Comparison of ENCODE assay signal across 8 cellular contexts in the genomic region with DNA sequence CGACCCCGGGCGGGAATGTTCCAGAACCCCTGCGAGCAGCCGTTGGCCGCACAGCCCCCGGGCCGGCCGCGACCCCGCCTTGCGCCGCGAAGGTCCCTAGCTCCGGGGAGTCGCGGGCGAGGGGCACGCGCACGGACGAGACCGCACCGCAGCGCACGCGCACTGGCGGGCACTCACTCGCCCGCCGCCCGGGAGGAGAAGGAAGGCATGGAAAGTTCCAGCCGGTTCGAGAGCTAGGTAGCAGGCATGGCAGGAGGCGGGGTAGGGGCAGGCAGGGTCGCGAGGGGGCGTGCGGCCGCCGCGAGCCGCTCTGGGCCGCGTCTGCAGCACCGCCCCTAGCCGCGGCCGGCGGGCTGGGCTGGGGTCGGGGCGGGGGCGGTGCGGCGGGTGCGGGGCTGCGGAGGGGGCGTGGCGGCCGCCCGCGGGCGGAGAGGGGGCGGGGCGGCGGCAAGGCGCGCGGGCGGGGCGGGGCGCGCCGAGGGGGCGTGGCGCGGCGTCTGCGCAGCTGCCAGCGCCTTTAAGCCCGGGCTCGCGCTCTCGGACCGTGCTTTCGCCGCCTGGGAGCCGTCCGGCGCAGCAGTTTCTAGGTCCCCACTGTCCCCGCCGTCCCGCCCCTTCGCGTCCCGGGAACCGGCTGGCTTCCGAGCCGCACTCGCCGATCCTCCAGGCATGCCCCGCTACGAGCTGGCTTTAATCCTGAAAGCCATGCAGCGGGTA. TPM values are rescaled to one million over a fixed set of nuclear protein-coding genes. Genes with fewer than 3 reads are reported as not detected.
DNase-seq lines count a peak whose midpoint lies in the region; ATAC-seq and TF ChIP-seq lines count a peak whose summit lies in the region.

A gene (plus strand): TSS at position 547 of the 717 bp plus-strand sequence. CDS start 123 bp downstream, at position 670.
A gene (plus strand): TSS at position 547 of the 717 bp plus-strand sequence. CDS start 21,621 bp downstream, outside the sequence.

- peak within 1 kb of the TSS; percentile 90 for H3K4me2 ChIP-seq in GM23248 (ENCODE audit: unreplicated experiment)

- H3F3A ChIP-seq in GM23248 (ENCODE audit: insufficient read depth): peaks cover 10% of the 10 kb centered on the region; the same call in 1 of the 2 replicates

- peak within 1 kb of the TSS; percentile 44 for H3K27ac ChIP-seq in GM23248
- peak within 1 kb of the TSS; percentile 91 for H3K27ac ChIP-seq in foreskin keratinocyte
- peak within 1 kb of the TSS; percentile 83 to 95 (median 93) for H3K27ac ChIP-seq in stomach

- peaks cover 42% of the 10 kb centered on the region for H3K79me2 ChIP-seq in GM23248 (ENCODE audit: insufficient read depth)

- no peaks in the 10 kb centered on the region for H3K9me2 ChIP-seq in GM23248 (ENCODE audit: insufficient read depth)

- intact Hi-C loops in stomach (cut with DNase I; ENCODE audit: low total_unique reads): no loop called here

- H3K27me3 ChIP-seq in GM23248 (replicated peaks; ENCODE audit: insufficient read depth) (no peaks in the 10 kb centered on the region), foreskin keratinocyte (no peaks in the 10 kb centered on the region), stomach (no peaks in the 10 kb centered on the region)

- H3K4me3 ChIP-seq in GM23248 (peak within 1 kb of the TSS; percentile 78), stomach (peak within 1 kb of the TSS; percentile 79 to 92 (median 84))

- WGBS in GM23248 (ENCODE audit: low coverage in 1 of 2, low lambda C conversion rate in 2 of 2, missing lambda C conversion rate in 2 of 2), 2 experiments: 1 to 2% methylated on average over 54 to 55 of the region's 104 CpGs
- WGBS in stomach, 5 donors: 0 to 1% (median 0%) methylated on average over 6 to 85 of the region's 104 CpGs

- H3K36me3 ChIP-seq in GM23248 (ENCODE audit: low read depth) (no peaks in the 10 kb centered on the region), stomach (no peaks in the 10 kb centered on the region)

- H3K9me3 Mint-ChIP-seq in neural crest cell: no peaks in the 10 kb centered on the region

- DNase-seq in EH (ENCODE audit: low read depth): peak; percentile 83
- peak; percentile 95 for DNase-seq in GM23248
- peak; percentile 51 to 63 for DNase-seq in Kasumi-1 (lab: John Stamatoyannopoulos, UW)
- peak; percentile 29 to 83 for DNase-seq in SHP77 (lab: John Stamatoyannopoulos, UW)
- peak; percentile 64 for DNase-seq in activated gamma-delta T cell treated with Interleukin-2 at 50 U/mL for 16 hours
- DNase-seq in foreskin keratinocyte: peak in 1 of 2 donors; percentile 57
- peak; percentile 75 for DNase-seq in neural crest cell (ENCODE audit: low read depth, low spot score)
- peak; percentile 87 for DNase-seq in stomach

- peak within 1 kb of the TSS; percentile 80 for H3K9ac ChIP-seq in GM23248

- H2AFZ ChIP-seq in GM23248: peak within 1 kb of the TSS; percentile 89

- H3K4me1 Mint-ChIP-seq in neural crest cell: peaks cover 37% of the 10 kb centered on the region

- no peaks in the 10 kb centered on the region for H3K27me3 Mint-ChIP-seq in neural crest cell (ENCODE audit: low read depth)

- 0 out of 2 replicates have a peak, but pooled peaks cover 4% of the 10 kb centered on the region for H4K20me1 ChIP-seq in GM23248 (ENCODE audit: insufficient read depth)

- peak within 1 kb of the TSS; percentile 80 for H3K27ac Mint-ChIP-seq in neural crest cell (ENCODE audit: unreplicated experiment)

- H3K9me3 ChIP-seq in GM23248 (ENCODE audit: low read depth) (no peaks in the 10 kb centered on the region), stomach (no peaks in the 10 kb centered on the region)

- ATAC-seq in foreskin keratinocyte: peak; percentile 84

- no peak for TF ChIP-seq CTCF in foreskin keratinocyte (conservative IDR thresholded peaks at IDR 0.05)
- peak; percentile 36 for TF ChIP-seq CTCF in neural crest cell (conservative IDR thresholded peaks at IDR 0.05)
- no peak for TF ChIP-seq CTCF in stomach (IDR thresholded peaks at IDR 0.05)

- no peak for TF ChIP-seq EP300 in stomach (IDR thresholded peaks at IDR 0.05)

- peak within 1 kb of the TSS; percentile 95 for H3K4me3 Mint-ChIP-seq in neural crest cell

- TF ChIP-seq POLR2A in stomach (IDR thresholded peaks at IDR 0.05): peak in 1 of 4 donors; percentile 34

- in situ Hi-C loops in GM23248 (cut with MboI): no loop called here

- peaks cover 24% of the 10 kb centered on the region for H3K4me1 ChIP-seq in GM23248 (ENCODE audit: insufficient read depth)
- peaks cover 8% of the 10 kb centered on the region for H3K4me1 ChIP-seq in foreskin keratinocyte
- peaks cover 20 to 46% (median 34%) of the 10 kb centered on the region in 4 donors for H3K4me1 ChIP-seq in stomach

- no peaks in the 10 kb centered on the region for H3K36me3 Mint-ChIP-seq in neural crest cell (ENCODE audit: low read depth)

RNA-seq across cellular contexts. Expression of the first gene that starts in this region (rescaled TPM):
- total RNA-seq in GM23248 (2014; rRNA removed; shearing (Covaris generic)): 10.0 and 13.7 TPM in 2 replicates
- polyA plus RNA-seq in GM23248 (2016; fragmentation: Nextera tagmentation; extraction: Ambion mirVana): 83.5 and 83.9 TPM in 2 replicates
- total RNA-seq in foreskin keratinocyte: 34.3 and 43.0 TPM in 2 replicates
- 60.0 and 69.8 TPM in 2 replicates for polyA plus RNA-seq in foreskin keratinocyte
- 91.4 and 94.1 TPM in 2 replicates for total RNA-seq in neural crest cell
- 100 to 1,000 TPM in 1 of 5 donors, 10 to 100 TPM in 4; 21.3 to 219 (median 46.8) TPM for total RNA-seq in stomach
- 10 to 100 TPM; 50.1 to 68.8 (median 52.5) TPM for polyA plus RNA-seq in stomach

RNA-seq across cellular contexts. Expression of the second gene that starts in this region (rescaled TPM):
- total RNA-seq in GM23248 (2014; rRNA removed; shearing (Covaris generic)): 9.5 and 10.8 TPM in 2 replicates
- polyA plus RNA-seq in GM23248 (2016; fragmentation: Nextera tagmentation; extraction: Ambion mirVana) (2.6 and 3.0 TPM in 2 replicates), foreskin keratinocyte (0.77 and 1.0 TPM in 2 replicates), stomach (1 to 10 TPM in 1 of 3 donors, under 1 TPM in 2; 0.46 to 1.7 (median 0.87) TPM)
- total RNA-seq in foreskin keratinocyte (8.3 and 8.6 TPM in 2 replicates), neural crest cell (19.6 and 20.4 TPM in 2 replicates), stomach (10 to 100 TPM; 13.0 to 38.9 (median 17.2) TPM)
